Comparison of ENCODE assay signal across 8 cellular contexts in genomic region chr13:42215578-42216421, GRCh38. TPM values are rescaled to one million over a fixed set of nuclear protein-coding genes. Genes with fewer than 3 reads are reported as not detected.
A peak's percentile ranks its signal among the peaks of the same experiment; 100 is the strongest.
DNase-seq lines count a peak whose midpoint lies in the region; ATAC-seq and TF ChIP-seq lines count a peak whose summit lies in the region.

No MANE protein-coding gene starts in this region.

- H3K4me1 ChIP-seq in upper lobe of right lung (no peaks in the 10 kb centered on the region), uterus (no peaks in the 10 kb centered on the region)

- H3K27ac ChIP-seq in upper lobe of right lung = no peak overlapping the region
- H3K27ac ChIP-seq in uterus = no peak overlapping the region

- peaks cover 7% of the 10 kb centered on the region for H3K36me3 Mint-ChIP-seq in glutamatergic neuron (ENCODE audit: unreplicated experiment)

- H3K9me3 ChIP-seq in upper lobe of right lung (no peaks in the 10 kb centered on the region), uterus (no peaks in the 10 kb centered on the region)

- peaks cover 2% of the 10 kb centered on the region for H3K4me1 Mint-ChIP-seq in glutamatergic neuron (ENCODE audit: low read depth, unreplicated experiment)

- no peaks in the 10 kb centered on the region for H3K9me3 Mint-ChIP-seq in glutamatergic neuron (ENCODE audit: unreplicated experiment)

- no peak for TF ChIP-seq POLR2A in uterus (IDR thresholded peaks at IDR 0.05)

- intact Hi-C loops in upper lobe of right lung (cut with DNase I) (no loop called here), uterus (cut with DNase I; ENCODE audit: low total_unique reads) (no loop called here)

- TF ChIP-seq CTCF in WI38 (IDR thresholded peaks at IDR 0.05; ENCODE audit: low read depth, low read length) (peak; percentile 45), glutamatergic neuron (IDR thresholded peaks at IDR 0.05; ENCODE audit: partially characterized antibody, unreplicated experiment) (peak; percentile 28), upper lobe of right lung (IDR thresholded peaks at IDR 0.05) (peak; percentile 38), uterus (IDR thresholded peaks at IDR 0.05) (no peak)

- no peaks in the 10 kb centered on the region for H3K27me3 Mint-ChIP-seq in glutamatergic neuron (ENCODE audit: unreplicated experiment)

- H3K27me3 ChIP-seq in upper lobe of right lung (no peaks in the 10 kb centered on the region), uterus (no peaks in the 10 kb centered on the region)

- peaks cover 34% of the 10 kb centered on the region for H3K36me3 ChIP-seq in upper lobe of right lung
- no peaks in the 10 kb centered on the region for H3K36me3 ChIP-seq in uterus

- DNase-seq in NOMO-1 (lab: John Stamatoyannopoulos, UW; ENCODE audit: unreplicated experiment in 2 of 2) (peak; percentile 1 to 14), NOMO-1 treated with dmso at 0.1 percent for 144 hours (lab: John Stamatoyannopoulos, UW; ENCODE audit: unreplicated experiment) (no peak), Kasumi-1 (lab: John Stamatoyannopoulos, UW) (peak; percentile 52 to 53), glutamatergic neuron (peak; percentile 50), upper lobe of right lung (no peak), uterus (no peak)

- ATAC-seq in upper lobe of right lung (peak; percentile 43), HG03520 (IDR thresholded peaks at IDR 0.05; ENCODE audit: unreplicated experiment) (no peak)

- H3K4me3 Mint-ChIP-seq in glutamatergic neuron (ENCODE audit: unreplicated experiment) = no peak overlapping the region

- H3K4me3 ChIP-seq in WI38 (ENCODE audit: low read depth, low read length) (no peak overlapping the region), upper lobe of right lung (no peak overlapping the region), uterus (no peak overlapping the region)

- H3K27ac Mint-ChIP-seq in glutamatergic neuron (ENCODE audit: unreplicated experiment) = no peak overlapping the region

RNA-seq across cellular contexts. Expression of gene AKAP11, which starts 56.2 kb away (rescaled TPM):
- total RNA-seq in glutamatergic neuron (ENCODE audit: unreplicated experiment) (33.2 TPM), upper lobe of right lung (37.2 TPM), uterus (10 to 100 TPM; 30.0 to 60.7 (median 45.9) TPM)

Comparison
In these comparisons a context has a peak if more than half of its experiments do, and no peak if none do; other contexts are left out.
1. DNase-seq: peak in NOMO-1 (2 of 2), Kasumi-1 (2 of 2) and glutamatergic neuron (single experiment); none in NOMO-1 treated with dmso at 0.1 percent for 144 hours (single experiment), upper lobe of right lung (single experiment) and uterus (0 of 2).
2. CTCF ChIP-seq: peak in WI38 (single experiment), glutamatergic neuron (single experiment) and upper lobe of right lung (single experiment); none in uterus (0 of 4).